Comparison of ENCODE assay signal across 8 cellular contexts in genomic region chr6:52305948-52306767, GRCh38. TPM values are rescaled to one million over a fixed set of nuclear protein-coding genes. Genes with fewer than 3 reads are reported as not detected.
DNase-seq lines count a peak whose midpoint lies in the region; ATAC-seq, FAIRE-seq and TF ChIP-seq lines count a peak whose summit lies in the region.

No MANE protein-coding gene starts in this region.

- WGBS in pancreas, 2 donors: 87 to 90% methylated on average over 15 of the region's 15 CpGs

- H3K27me3 Mint-ChIP-seq in activated CD8-positive, alpha-beta memory T cell treated with anti-CD3 and anti-CD28 coated beads, Interleukin-2, amount 10 ng/mL, durations not matched to agents 7 days and 5 days: no peaks in the 10 kb centered on the region
- H3K27me3 Mint-ChIP-seq in WTC11 (ENCODE audit: low read depth) (no peaks in the 10 kb centered on the region; the same call in 1 of the 2 replicates), chondrocyte (ENCODE audit: low read depth) (no peaks in the 10 kb centered on the region)

- TF ChIP-seq CTCF in WTC11 (IDR thresholded peaks at IDR 0.05): no peak
- no peak for TF ChIP-seq CTCF in pancreas (IDR thresholded peaks at IDR 0.05)
- TF ChIP-seq CTCF in chondrocyte (IDR thresholded peaks at IDR 0.05): no peak

- intact Hi-C loops in pancreas (cut with DNase I): no loop called here

- CTCF ChIA-PET in activated CD8-positive, alpha-beta memory T cell treated with anti-CD3 and anti-CD28 coated beads, Interleukin-2, amount 10 ng/mL, durations not matched to agents 7 days and 5 days (lab: Charles Lee): interaction anchor here (1.2 to 4.4 kb wide), 4 partner anchors 21 to 94 kb away, joined by 5 to 21 read pairs (median 18); partner anchors contain the start of genes MCM3 and PAQR8
- CTCF ChIA-PET in WTC11 (lab: Charles Lee): interaction anchor here (1.1 to 1.4 kb wide), 3 partner anchors 21 to 101 kb away, joined by 3 to 14 read pairs (median 9); partner anchors contain the start of gene MCM3

- no peak overlapping the region for H3K4me3 Mint-ChIP-seq in activated CD8-positive, alpha-beta memory T cell treated with anti-CD3 and anti-CD28 coated beads, Interleukin-2, amount 10 ng/mL, durations not matched to agents 7 days and 5 days
- H3K4me3 Mint-ChIP-seq in WTC11 (peak overlapping the region; percentile 82), chondrocyte (ENCODE audit: unreplicated experiment) (no peak overlapping the region)

- peak overlapping the region; percentile 79 for H3K27ac Mint-ChIP-seq in activated CD8-positive, alpha-beta memory T cell treated with anti-CD3 and anti-CD28 coated beads, Interleukin-2, amount 10 ng/mL, durations not matched to agents 7 days and 5 days
- H3K27ac Mint-ChIP-seq in WTC11: no peak overlapping the region
- no peak overlapping the region for H3K27ac Mint-ChIP-seq in chondrocyte (ENCODE audit: unreplicated experiment)

- no peak for FAIRE-seq in pancreas (lab: Jason Lieb, UNC)

- POLR2A ChIA-PET in WTC11 (lab: Charles Lee): interaction anchor here (1.3 kb wide), 1 partner anchor 56 kb away, joined by 4 read pairs; the partner anchor contains the start of gene PAQR8

- no peaks in the 10 kb centered on the region for H3K36me3 ChIP-seq in pancreas

- no peak for ATAC-seq in activated CD8-positive, alpha-beta memory T cell treated with anti-CD3 and anti-CD28 coated beads, Interleukin-2, amount 10 ng/mL, durations not matched to agents 7 days and 5 days
- ATAC-seq in HG03025 (IDR thresholded peaks at IDR 0.05; ENCODE audit: low FRiP score, unreplicated experiment) (peak; percentile 75), WTC11 (no peak), pancreas (peak in 2 of 4 donors; percentile 43 to 57)

- no peaks in the 10 kb centered on the region for H3K9me3 Mint-ChIP-seq in activated CD8-positive, alpha-beta memory T cell treated with anti-CD3 and anti-CD28 coated beads, Interleukin-2, amount 10 ng/mL, durations not matched to agents 7 days and 5 days (ENCODE audit: low read depth)
- peaks cover 2% of the 10 kb centered on the region for H3K9me3 Mint-ChIP-seq in WTC11
- no peaks in the 10 kb centered on the region for H3K9me3 Mint-ChIP-seq in chondrocyte (ENCODE audit: low read depth)

- peak overlapping the region in 3 of 4 donors; percentile 24 to 53 (median 52) for H3K27ac ChIP-seq in pancreas

- no peaks in the 10 kb centered on the region for H3K36me3 Mint-ChIP-seq in activated CD8-positive, alpha-beta memory T cell treated with anti-CD3 and anti-CD28 coated beads, Interleukin-2, amount 10 ng/mL, durations not matched to agents 7 days and 5 days
- H3K36me3 Mint-ChIP-seq in WTC11: no peaks in the 10 kb centered on the region
- H3K36me3 Mint-ChIP-seq in chondrocyte (ENCODE audit: low read depth): no peaks in the 10 kb centered on the region

- H3K4me3 ChIP-seq in pancreas: no peak overlapping the region

- DNase-seq in activated CD8-positive, alpha-beta memory T cell treated with anti-CD3 and anti-CD28 coated beads, Interleukin-2, amount 10 ng/mL, durations not matched to agents 7 days and 5 days: no peak
- DNase-seq in activated CD8-positive, alpha-beta memory T cell treated with anti-CD3 and anti-CD28 coated beads, Interleukin-2, amount 50 U/mL, for 48 hours: no peak
- DNase-seq in WTC11 (ENCODE audit: low spot score) (no peak), pancreas (no peak), chondrocyte (ENCODE audit: low spot score) (no peak), amniotic stem cell (lab: John Stamatoyannopoulos, UW) (no peak), DMS 273 (lab: John Stamatoyannopoulos, UW; ENCODE audit: unreplicated experiment) (no peak)

- H3K9me3 ChIP-seq in pancreas: no peaks in the 10 kb centered on the region

- H3K27me3 ChIP-seq in pancreas: no peaks in the 10 kb centered on the region

- H3K4me1 Mint-ChIP-seq in activated CD8-positive, alpha-beta memory T cell treated with anti-CD3 and anti-CD28 coated beads, Interleukin-2, amount 10 ng/mL, durations not matched to agents 7 days and 5 days: peaks cover 53% of the 10 kb centered on the region
- H3K4me1 Mint-ChIP-seq in WTC11 (peaks cover 12% of the 10 kb centered on the region), chondrocyte (ENCODE audit: low read depth) (peaks cover 11% of the 10 kb centered on the region)

- H3K4me1 ChIP-seq in pancreas: peaks cover 0 to 3% (median 0%) of the 10 kb centered on the region in 3 donors

TF ChIP-seq in WTC11, 78 proteins besides CTCF, POLR2A, EP300 and RAD21 (continues in another document):
- TF ChIP-seq NR1H2 (CRISPR knock-in tag; IDR thresholded peaks at IDR 0.05) (no peak), ZNF121 (CRISPR knock-in tag; IDR thresholded peaks at IDR 0.05) (no peak), ZNF232 (CRISPR knock-in tag; IDR thresholded peaks at IDR 0.05) (no peak), E2F4 (CRISPR knock-in tag; IDR thresholded peaks at IDR 0.05; ENCODE audit: borderline replicate concordance, low read depth) (no peak), ZMAT4 (CRISPR knock-in tag; IDR thresholded peaks at IDR 0.05) (no peak), JUN (CRISPR knock-in tag; IDR thresholded peaks at IDR 0.05) (no peak), ZNF416 (CRISPR knock-in tag; IDR thresholded peaks at IDR 0.05) (no peak), MXD4 (CRISPR knock-in tag; IDR thresholded peaks at IDR 0.05; ENCODE audit: borderline replicate concordance) (no peak), EMX1 (CRISPR knock-in tag; IDR thresholded peaks at IDR 0.05) (no peak), ZBTB21 (CRISPR knock-in tag; IDR thresholded peaks at IDR 0.05; ENCODE audit: borderline replicate concordance) (no peak), ZNF671 (CRISPR knock-in tag; IDR thresholded peaks at IDR 0.05) (no peak), TP53 (CRISPR knock-in tag; IDR thresholded peaks at IDR 0.05) (no peak), AR (CRISPR knock-in tag; IDR thresholded peaks at IDR 0.05) (no peak), IRF2 (CRISPR knock-in tag; IDR thresholded peaks at IDR 0.05; ENCODE audit: borderline replicate concordance, low read depth) (no peak), TEAD1 (CRISPR knock-in tag; IDR thresholded peaks at IDR 0.05) (no peak), ELF4 (CRISPR knock-in tag; IDR thresholded peaks at IDR 0.05; ENCODE audit: low read depth) (no peak)

RNA-seq across cellular contexts. Expression of gene MCM3, which starts 21.6 kb away (rescaled TPM):
- total RNA-seq in activated CD8-positive, alpha-beta memory T cell treated with anti-CD3 and anti-CD28 coated beads, Interleukin-2, amount 10 ng/mL, durations not matched to agents 7 days and 5 days: 100 to 1,000 TPM; 248 to 262 TPM
- 252 to 276 TPM (median 253 TPM) in 3 replicates for total RNA-seq in WTC11 (2021)
- total RNA-seq in pancreas: 10 to 100 TPM in 4 of 6 donors, 1 to 10 TPM in 2; 7.0 to 19.4 (median 12.1) TPM
- 10 to 100 TPM in 1 of 2 donors, 1 to 10 TPM in 1; 7.4 to 13.6 TPM for polyA plus RNA-seq in pancreas
- 23.0 to 55.0 TPM (median 24.9 TPM) in 3 replicates for total RNA-seq in chondrocyte

RNA-seq across cellular contexts. Expression of gene PAQR8, which starts 55.8 kb away (rescaled TPM):
- total RNA-seq in activated CD8-positive, alpha-beta memory T cell treated with anti-CD3 and anti-CD28 coated beads, Interleukin-2, amount 10 ng/mL, durations not matched to agents 7 days and 5 days: 10 to 100 TPM; 12.1 to 12.5 TPM
- total RNA-seq in WTC11 (2021) (11.1 to 12.5 TPM (median 11.7 TPM) in 3 replicates), pancreas (1 to 10 TPM in 4 of 6 donors, under 1 TPM in 2; 0.71 to 6.1 (median 2.0) TPM), chondrocyte (3.6 to 4.4 TPM (median 3.6 TPM) in 3 replicates)
- 1 to 10 TPM in 1 of 2 donors, under 1 TPM in 1; 0.87 to 2.7 TPM for polyA plus RNA-seq in pancreas
